Comparison of ENCODE assay signal across 29 cellular contexts in the genomic region with DNA sequence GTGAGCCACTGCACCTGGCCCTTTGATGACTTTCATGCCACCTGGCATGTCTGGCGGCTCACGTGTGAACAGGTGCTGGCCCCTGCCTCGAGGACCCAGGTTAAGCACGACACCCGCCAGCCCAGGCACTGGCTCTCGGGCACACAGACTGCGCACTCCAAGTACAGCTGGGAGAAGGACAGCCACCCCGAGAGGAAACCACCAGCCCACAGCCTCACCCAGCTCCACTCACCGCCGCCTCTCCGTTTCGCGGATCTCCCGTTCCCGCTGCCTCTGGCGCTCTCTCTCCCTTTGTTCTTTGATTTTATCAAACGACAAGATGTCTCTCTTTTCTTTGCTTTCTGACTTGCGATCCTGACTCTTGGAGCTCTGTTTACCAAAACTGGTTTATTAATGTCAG. TPM values are rescaled to one million over a fixed set of nuclear protein-coding genes. Genes with fewer than 3 reads are reported as not detected.
DNase-seq lines count a peak whose midpoint lies in the region; ATAC-seq and TF ChIP-seq lines count a peak whose summit lies in the region.
"Had no signal": no experiment of that assay in that cellular context is flagged by ENCODE, and none has a peak within 500 bp of the region (broad histone marks: within the 10 kb centered on the region; RNA-seq: fewer than 3 reads in every experiment).

No MANE protein-coding gene starts in this region.

- ATAC-seq in CD4-positive, alpha-beta T cell (ENCODE audit: poor library complexity): peak; percentile 24
- no peak for ATAC-seq in activated T-helper 17 cell treated with anti-CD3 and anti-CD28 coated beads, Interleukin-2, amount 50 U/mL, for 72 hours (replicated peaks)
- ATAC-seq: activated CD4-positive, CD25-positive, alpha-beta regulatory T cell treated with anti-CD3 and anti-CD28 coated beads, Interleukin-2, amount 50 U/mL, for 24 hours; HCT116; left lung; stimulated activated naive CD8-positive, alpha-beta T cell treated with anti-CD3 and anti-CD28 coated beads, Interleukin-15, amount 100 ng/mL, for 72 hours had no signal

- peaks cover 11% of the 10 kb centered on the region for H4K20me1 ChIP-seq in osteoblast (ENCODE audit: insufficient read depth, low read length)

- no peak overlapping the region for H3K4me2 ChIP-seq in osteoblast (ENCODE audit: insufficient read depth, low read length)
- H3K4me2 ChIP-seq: neural progenitor cell, SK-N-SH had no signal

- no peak overlapping the region for H3K27ac ChIP-seq in CD4-positive, alpha-beta T cell (ENCODE audit: low read depth, low read length)
- no peak overlapping the region for H3K27ac ChIP-seq in osteoblast (ENCODE audit: low read depth, low read length)
- no peak overlapping the region for H3K27ac ChIP-seq in uterus
- H3K27ac ChIP-seq: colonic mucosa, left lung, neural progenitor cell, parathyroid adenoma had no signal

- H3K36me3 ChIP-seq in osteoblast (ENCODE audit: insufficient read depth, low read length) (peaks cover 84% of the 10 kb centered on the region), uterus (no peaks in the 10 kb centered on the region)
- H3K36me3 ChIP-seq: neural progenitor cell had no signal

- no peak overlapping the region for H3K27ac Mint-ChIP-seq in CD4-positive, alpha-beta T cell
- peak overlapping the region; percentile 49 for H3K27ac Mint-ChIP-seq in activated T-helper 17 cell treated with anti-CD3 and anti-CD28 coated beads, Interleukin-2, amount 50 U/mL, for 72 hours
- H3K27ac Mint-ChIP-seq: activated naive CD4-positive, alpha-beta T cell treated with anti-CD3 and anti-CD28 coated beads, Interleukin-2, amount 50 U/mL, for 24 hours; activated T-helper 2 cell treated with anti-CD3 and anti-CD28 coated beads, Interferon-gamma antibody, Interleukin-2, Interleukin-4, amounts not matched to agents 10 μg/mL and 5 μg/mL and 100 μg/mL, durations not matched to agents 14 hours and 24 hours and 36 hours; memory B cell; T-helper 1 cell treated with Interleukin-12 subunit alpha and Interleukin-12 subunit beta and Interleukin-4 antibody, amounts not matched to agents 30 μg/mL and 1 μg/mL, for 36 hours had no signal

- no peaks in the 10 kb centered on the region for H3K9me3 ChIP-seq in CD4-positive, alpha-beta T cell (ENCODE audit: control insufficient read depth, low read length)
- H3K9me3 ChIP-seq in osteoblast (ENCODE audit: low read depth, low read length) (no peaks in the 10 kb centered on the region), uterus (no peaks in the 10 kb centered on the region)
- H3K9me3 ChIP-seq: colonic mucosa, left lung, SK-N-SH had no signal

- no peaks in the 10 kb centered on the region for H3K9me3 Mint-ChIP-seq in CD4-positive, alpha-beta T cell
- H3K9me3 Mint-ChIP-seq in activated T-helper 17 cell treated with anti-CD3 and anti-CD28 coated beads, Interleukin-2, amount 50 U/mL, for 72 hours: no peaks in the 10 kb centered on the region
- H3K9me3 Mint-ChIP-seq: activated naive CD4-positive, alpha-beta T cell treated with anti-CD3 and anti-CD28 coated beads, Interleukin-2, amount 50 U/mL, for 24 hours; activated T-helper 2 cell treated with anti-CD3 and anti-CD28 coated beads, Interferon-gamma antibody, Interleukin-2, Interleukin-4, amounts not matched to agents 10 μg/mL and 5 μg/mL and 100 μg/mL, durations not matched to agents 14 hours and 24 hours and 36 hours; memory B cell; neural progenitor cell; stimulated activated naive CD8-positive, alpha-beta T cell treated with anti-CD3 and anti-CD28 coated beads, Interleukin-15, amount 100 ng/mL, for 72 hours; T-helper 1 cell treated with Interleukin-12 subunit alpha and Interleukin-12 subunit beta and Interleukin-4 antibody, amounts not matched to agents 30 μg/mL and 1 μg/mL, for 36 hours had no signal

- no peaks in the 10 kb centered on the region for H3K4me1 ChIP-seq in osteoblast (ENCODE audit: insufficient read depth, low read length)
- no peaks in the 10 kb centered on the region for H3K4me1 ChIP-seq in uterus
- H3K4me1 ChIP-seq: colonic mucosa, left lung, neural progenitor cell, parathyroid adenoma had no signal

- TF ChIP-seq POLR2A in uterus (IDR thresholded peaks at IDR 0.05): no peak

- H3K79me2 ChIP-seq in osteoblast (ENCODE audit: insufficient read depth, low read length): no peaks in the 10 kb centered on the region

- no peak for TF ChIP-seq CTCF in CD4-positive, alpha-beta T cell (IDR thresholded peaks at IDR 0.05)
- TF ChIP-seq CTCF in osteoblast (IDR thresholded peaks at IDR 0.05; ENCODE audit: extremely low read depth, low read depth, low read length) (no peak), uterus (IDR thresholded peaks at IDR 0.05) (no peak)

- no peak overlapping the region for H2AFZ ChIP-seq in osteoblast (ENCODE audit: low read length)
- H2AFZ ChIP-seq: neural progenitor cell, parathyroid adenoma had no signal

- H3K4me3 Mint-ChIP-seq in CD4-positive, alpha-beta T cell: no peak overlapping the region
- H3K4me3 Mint-ChIP-seq in activated T-helper 17 cell treated with anti-CD3 and anti-CD28 coated beads, Interleukin-2, amount 50 U/mL, for 72 hours: no peak overlapping the region
- H3K4me3 Mint-ChIP-seq: activated naive CD4-positive, alpha-beta T cell treated with anti-CD3 and anti-CD28 coated beads, Interleukin-2, amount 50 U/mL, for 24 hours; memory B cell; neural progenitor cell; stimulated activated naive CD8-positive, alpha-beta T cell treated with anti-CD3 and anti-CD28 coated beads, Interleukin-15, amount 100 ng/mL, for 72 hours; T-helper 1 cell treated with Interleukin-12 subunit alpha and Interleukin-12 subunit beta and Interleukin-4 antibody, amounts not matched to agents 30 μg/mL and 1 μg/mL, for 36 hours had no signal

- H3K4me1 Mint-ChIP-seq in CD4-positive, alpha-beta T cell (ENCODE audit: low read depth): peaks cover 5% of the 10 kb centered on the region
- peaks cover 5% of the 10 kb centered on the region for H3K4me1 Mint-ChIP-seq in activated T-helper 17 cell treated with anti-CD3 and anti-CD28 coated beads, Interleukin-2, amount 50 U/mL, for 72 hours
- H3K4me1 Mint-ChIP-seq: memory B cell had no signal

- peaks cover 96% of the 10 kb centered on the region for H3K36me3 Mint-ChIP-seq in CD4-positive, alpha-beta T cell (ENCODE audit: low read depth)
- peaks cover 100% of the 10 kb centered on the region for H3K36me3 Mint-ChIP-seq in activated T-helper 17 cell treated with anti-CD3 and anti-CD28 coated beads, Interleukin-2, amount 50 U/mL, for 72 hours (ENCODE audit: low read depth)

- no peak overlapping the region for H3K4me3 ChIP-seq in osteoblast (ENCODE audit: insufficient read depth, low read length)
- no peak overlapping the region for H3K4me3 ChIP-seq in uterus
- H3K4me3 ChIP-seq: colonic mucosa, left lung, neural progenitor cell had no signal

- intact Hi-C loops in CD4-positive, alpha-beta T cell (cut with DNase I, micrococcal nuclease): no loop called here
- intact Hi-C loops in uterus (cut with DNase I; ENCODE audit: low total_unique reads): no loop called here

- no peaks in the 10 kb centered on the region for H3K27me3 ChIP-seq in CD4-positive, alpha-beta T cell (ENCODE audit: control insufficient read depth, insufficient read depth, low read length)
- H3K27me3 ChIP-seq in osteoblast (ENCODE audit: insufficient read depth, low read length) (no peaks in the 10 kb centered on the region), uterus (no peaks in the 10 kb centered on the region)
- H3K27me3 ChIP-seq: colonic mucosa, left lung, neural progenitor cell had no signal

- DNase-seq in CD4-positive, alpha-beta T cell: no peak
- DNase-seq in DMS53 treated with DMSO at 0.1 percent for 48 hours (lab: John Stamatoyannopoulos, UW; ENCODE audit: unreplicated experiment) (peak; percentile 80), osteoblast (ENCODE audit: insufficient read length, low spot score, missing footprints) (peak; percentile 76), HEK293T (ENCODE audit: extremely low spot score) (no peak), uterus (no peak), dermis blood vessel endothelial cell (no peak)
- DNase-seq: activated CD4-positive, alpha-beta T cell treated with anti-CD3 and anti-CD28 coated beads, Interleukin-2, amount 50 U/mL, for 48 hours; activated CD8-positive, alpha-beta memory T cell treated with anti-CD3 and anti-CD28 coated beads, Interleukin-2, amount 50 U/mL, for 48 hours; C1 segment of cervical spinal cord; colonic mucosa; effector CD8-positive, alpha-beta T cell; left lung; MV-4-11; NCI-H1436; NCI-H2081; NCI-H446; SK-N-SH; stimulated activated naive CD8-positive, alpha-beta T cell treated with anti-CD3 and anti-CD28 coated beads, Interleukin-15, amount 100 ng/mL, for 72 hours had no signal

- POLR2A ChIA-PET in CD4-positive, alpha-beta T cell (lab: Charles Lee): interaction anchor here (1.2 kb wide), 1 partner anchor 10 kb away, joined by 3 read pairs; no protein-coding TSS in a partner anchor
- POLR2A ChIA-PET in HEK293T (lab: Yijun Ruan, JAX): no interaction called here

- CTCF ChIA-PET in CD4-positive, alpha-beta T cell (lab: Charles Lee): no interaction called here
- CTCF ChIA-PET in HEK293T (lab: Yijun Ruan, JAX): no interaction called here

- H3K27me3 Mint-ChIP-seq in CD4-positive, alpha-beta T cell: no peaks in the 10 kb centered on the region
- H3K27me3 Mint-ChIP-seq in activated T-helper 17 cell treated with anti-CD3 and anti-CD28 coated beads, Interleukin-2, amount 50 U/mL, for 72 hours: no peaks in the 10 kb centered on the region
- H3K27me3 Mint-ChIP-seq: activated naive CD4-positive, alpha-beta T cell treated with anti-CD3 and anti-CD28 coated beads, Interleukin-2, amount 50 U/mL, for 24 hours; memory B cell; stimulated activated naive CD8-positive, alpha-beta T cell treated with anti-CD3 and anti-CD28 coated beads, Interleukin-15, amount 100 ng/mL, for 72 hours had no signal

TF ChIP-seq in HEK293T, 16 proteins besides CTCF, POLR2A, EP300 and RAD21:
- TF ChIP-seq FOXA1 (IDR thresholded peaks at IDR 0.05) (no peak), LEF1 (IDR thresholded peaks at IDR 0.05; ENCODE audit: borderline replicate concordance) (no peak)

RNA-seq across cellular contexts. Expression of a gene that starts 27.4 kb away (rescaled TPM):
- 1 to 10 TPM in 1 of 2 experiments, under 1 TPM in 1; 0.74 to 1.6 TPM for total RNA-seq in CD4-positive, alpha-beta T cell
- total RNA-seq in activated T-helper 17 cell treated with anti-CD3 and anti-CD28 coated beads, Interleukin-2, amount 50 U/mL, for 72 hours: 1 to 10 TPM in 1 of 2 donors, under 1 TPM in 1; 0.48 to 2.4 TPM
- under 0.01 and 0.36 TPM in 2 replicates for total RNA-seq in osteoblast
- total RNA-seq in uterus: 1 to 10 TPM in 2 of 4 donors, not detected in 2; 1.2 to 5.3 TPM
- under 0.01 TPM in 1 of 2 replicates, not detected in the other for total RNA-seq in dermis blood vessel endothelial cell
- total RNA-seq: epithelial cell of proximal tubule, glomerular endothelial cell had no signal

RNA-seq across cellular contexts. Expression of a gene that starts 27.4 kb away (rescaled TPM):
- 100 to 1,000 TPM; 238 to 246 TPM for total RNA-seq in CD4-positive, alpha-beta T cell
- total RNA-seq in activated T-helper 17 cell treated with anti-CD3 and anti-CD28 coated beads, Interleukin-2, amount 50 U/mL, for 72 hours: 100 to 1,000 TPM; 126 to 159 TPM
- total RNA-seq in osteoblast (38.0 and 43.0 TPM in 2 replicates), uterus (100 to 1,000 TPM in 2 of 4 donors, 10 to 100 TPM in 2; 45.0 to 250 (median 129) TPM), dermis blood vessel endothelial cell (33.4 and 47.5 TPM in 2 replicates)

RNA-seq across cellular contexts. Expression of a gene that starts 27.8 kb away (rescaled TPM):
- 100 to 1,000 TPM; 195 to 200 TPM for total RNA-seq in CD4-positive, alpha-beta T cell
- 100 to 1,000 TPM; 119 to 124 TPM for total RNA-seq in activated T-helper 17 cell treated with anti-CD3 and anti-CD28 coated beads, Interleukin-2, amount 50 U/mL, for 72 hours
- 33.7 and 42.4 TPM in 2 replicates for total RNA-seq in osteoblast
- total RNA-seq in uterus: 100 to 1,000 TPM in 1 of 4 donors, 10 to 100 TPM in 3; 35.9 to 129 (median 97.4) TPM
- total RNA-seq in dermis blood vessel endothelial cell: 56.0 and 60.1 TPM in 2 replicates

Comparison
In these comparisons a context has a peak if more than half of its experiments do, and no peak if none do; other contexts are left out.
1. DNase-seq: peak in DMS53 treated with DMSO at 0.1 percent for 48 hours (single experiment) and osteoblast (single experiment); none in CD4-positive, alpha-beta T cell (0 of 10), HEK293T (single experiment), uterus (0 of 2) and dermis blood vessel endothelial cell (single experiment).